17 cellular contexts compared by ENCODE assay signal in the genomic region with DNA sequence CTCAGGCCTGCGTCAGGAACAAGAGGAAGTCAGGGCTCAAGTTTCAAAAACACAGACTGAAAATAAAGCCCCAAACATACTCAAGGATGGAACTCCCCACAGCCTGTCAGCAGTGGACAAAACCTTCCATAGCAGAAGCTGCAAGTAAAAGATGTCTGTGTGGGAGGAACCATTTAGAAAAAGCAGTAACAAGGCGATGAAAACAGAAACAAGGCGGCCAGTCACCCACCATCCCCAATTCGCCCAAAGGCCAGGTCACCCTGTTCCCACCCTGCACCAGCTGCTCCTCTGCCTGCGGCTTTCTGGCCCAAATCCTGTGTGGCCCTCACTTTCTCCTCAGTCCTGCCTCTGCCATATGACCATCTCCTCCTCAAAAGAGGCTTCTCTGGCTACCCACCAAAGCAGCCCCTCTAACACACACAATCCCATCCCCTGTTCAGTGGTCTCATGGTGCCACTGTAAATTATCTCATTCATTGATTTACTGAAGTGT.
DNase-seq lines count a peak whose midpoint lies in the region; ATAC-seq and TF ChIP-seq lines count a peak whose summit lies in the region.
"Had no signal": no experiment of that assay in that cellular context is flagged by ENCODE, and none has a peak within 500 bp of the region (broad histone marks: within the 10 kb centered on the region; RNA-seq: fewer than 3 reads in every experiment).

No MANE protein-coding gene starts in this region.

- peaks cover 15% of the 10 kb centered on the region for H3K27me3 Mint-ChIP-seq in nephron progenitor cell (ENCODE audit: low read depth, poor library complexity)
- H3K27me3 Mint-ChIP-seq in stimulated activated naive B cell treated with anti-CD40 and anti-IgM and Interleukin-4, amounts not matched to agents 10 μg/mL and 1 μg/mL and 100 μg/mL, for 72 hours, result no peaks in the 10 kb centered on the region

- no peak for TF ChIP-seq CTCF in cardiac fibroblast (IDR thresholded peaks at IDR 0.05; ENCODE audit: low read depth, low read length)
- no peak for TF ChIP-seq CTCF in nephron progenitor cell (IDR thresholded peaks at IDR 0.05)

- H3K27me3 ChIP-seq in BLaER1 treated with 17β-estradiol and CSF1 and Interleukin-3, amounts not matched to agents 10 nM and 100 nM, result no peaks in the 10 kb centered on the region
- no peaks in the 10 kb centered on the region for H3K27me3 ChIP-seq in effector memory CD4-positive, alpha-beta T cell (replicated peaks; ENCODE audit: control insufficient read depth, insufficient read depth, low read length, poor library complexity, severe bottlenecking)
- H3K27me3 ChIP-seq: BE2C, foreskin keratinocyte had no signal

- peak overlapping the region in 9 of 11 experiments; percentile 3 to 87 (median 28); a peak in 12 of 22 replicates for H3K4me2 ChIP-seq in BLaER1 treated with 17β-estradiol and CSF1 and Interleukin-3, amounts not matched to agents 10 nM and 100 nM

- no peaks in the 10 kb centered on the region for H3K36me3 Mint-ChIP-seq in nephron progenitor cell (ENCODE audit: low read depth)
- H3K36me3 Mint-ChIP-seq in stimulated activated naive B cell treated with anti-CD40 and anti-IgM and Interleukin-4, amounts not matched to agents 10 μg/mL and 1 μg/mL and 100 μg/mL, for 72 hours, result no peaks in the 10 kb centered on the region

- H3K4me3 Mint-ChIP-seq in nephron progenitor cell, result no peak overlapping the region
- no peak overlapping the region for H3K4me3 Mint-ChIP-seq in stimulated activated naive B cell treated with anti-CD40 and anti-IgM and Interleukin-4, amounts not matched to agents 10 μg/mL and 1 μg/mL and 100 μg/mL, for 72 hours
- H3K4me3 Mint-ChIP-seq: central memory CD8-positive, alpha-beta T cell; T-helper 17 cell had no signal

- H3K9ac ChIP-seq in BLaER1 treated with 17β-estradiol and CSF1 and Interleukin-3, amounts not matched to agents 10 nM and 100 nM, result peak overlapping the region in 2 of 11 experiments; percentile 14 to 35; a peak in 1 of 22 replicates

- H3K4me1 ChIP-seq in BLaER1 treated with 17β-estradiol and CSF1 and Interleukin-3, amounts not matched to agents 10 nM and 100 nM, result peaks cover 24 to 72% (median 45%) of the 10 kb centered on the region in 10 experiments
- H3K4me1 ChIP-seq in effector memory CD4-positive, alpha-beta T cell (ENCODE audit: control insufficient read depth, insufficient read depth, low read length, poor library complexity, severe bottlenecking), result no peaks in the 10 kb centered on the region
- H3K4me1 ChIP-seq: BE2C, foreskin keratinocyte had no signal

- DNase-seq in cardiac fibroblast (ENCODE audit: low read depth in 2 of 2) (peak; percentile 47 to 76), nephron progenitor cell (no peak)
- DNase-seq in effector memory CD4-positive, alpha-beta T cell, result no peak
- DNase-seq in stimulated activated naive B cell treated with anti-CD40 and anti-IgM and Interleukin-4, amounts not matched to agents 10 μg/mL and 1 μg/mL and 100 μg/mL, for 72 hours, result no peak
- DNase-seq: activated CD4-positive, alpha-beta T cell treated with anti-CD3 and anti-CD28 coated beads, Interleukin-2, amount 50 U/mL, for 1 hour; activated effector memory CD4-positive, alpha-beta T cell treated with anti-CD3 and anti-CD28 coated beads, Interleukin-2, amount 50 U/mL, for 16 hours; BE2C; foreskin keratinocyte; GDM1; kidney; NCI-H1930; T-helper 17 cell had no signal

- H3K36me3 ChIP-seq in BLaER1 treated with 17β-estradiol and CSF1 and Interleukin-3, amounts not matched to agents 10 nM and 100 nM, result no peaks in the 10 kb centered on the region
- no peaks in the 10 kb centered on the region for H3K36me3 ChIP-seq in effector memory CD4-positive, alpha-beta T cell (ENCODE audit: control insufficient read depth, insufficient read depth, low read length)
- H3K36me3 ChIP-seq: BE2C had no signal

- peak; percentile 65 for ATAC-seq in HG02588 (IDR thresholded peaks at IDR 0.05; ENCODE audit: unreplicated experiment)
- ATAC-seq in GM19455 (IDR thresholded peaks at IDR 0.05; ENCODE audit: unreplicated experiment), result no peak
- no peak for ATAC-seq in HG03460 (IDR thresholded peaks at IDR 0.05; ENCODE audit: unreplicated experiment)
- ATAC-seq in stimulated activated naive B cell treated with anti-CD40 and anti-IgM and Interleukin-4, amounts not matched to agents 10 μg/mL and 1 μg/mL and 100 μg/mL, for 72 hours (replicated peaks), result no peak
- ATAC-seq: foreskin keratinocyte, T-helper 17 cell had no signal

- peak overlapping the region; percentile 3 for H3K27ac Mint-ChIP-seq in nephron progenitor cell
- no peak overlapping the region for H3K27ac Mint-ChIP-seq in stimulated activated naive B cell treated with anti-CD40 and anti-IgM and Interleukin-4, amounts not matched to agents 10 μg/mL and 1 μg/mL and 100 μg/mL, for 72 hours
- H3K27ac Mint-ChIP-seq: T-helper 17 cell had no signal

- no peak overlapping the region for H3K4me3 ChIP-seq in BLaER1 treated with 17β-estradiol and CSF1 and Interleukin-3, amounts not matched to agents 10 nM and 100 nM
- no peak overlapping the region for H3K4me3 ChIP-seq in cardiac fibroblast (replicated peaks in 1 of 2; ENCODE audit: low read depth in 2 of 2, low read length in 2 of 2)
- no peak overlapping the region for H3K4me3 ChIP-seq in effector memory CD4-positive, alpha-beta T cell (ENCODE audit: insufficient read depth, low read depth, low read length, poor library complexity, severe bottlenecking)

- H3K9me3 ChIP-seq in BLaER1 treated with 17β-estradiol and CSF1 and Interleukin-3, amounts not matched to agents 10 nM and 100 nM (replicated peaks in 1 of 11), result no peaks in the 10 kb centered on the region
- H3K9me3 ChIP-seq in effector memory CD4-positive, alpha-beta T cell (ENCODE audit: control insufficient read depth, low read length), result no peaks in the 10 kb centered on the region
- H3K9me3 ChIP-seq: BE2C had no signal

- peak overlapping the region in 2 of 11 experiments; percentile 21 to 36; a peak in 2 of 22 replicates for H3K27ac ChIP-seq in BLaER1 treated with 17β-estradiol and CSF1 and Interleukin-3, amounts not matched to agents 10 nM and 100 nM
- H3K27ac ChIP-seq in effector memory CD4-positive, alpha-beta T cell (ENCODE audit: insufficient read depth, low read length, poor library complexity, severe bottlenecking), result no peak overlapping the region
- H3K27ac ChIP-seq: foreskin keratinocyte had no signal

- no peaks in the 10 kb centered on the region for H3K9me3 Mint-ChIP-seq in nephron progenitor cell
- no peaks in the 10 kb centered on the region for H3K9me3 Mint-ChIP-seq in stimulated activated naive B cell treated with anti-CD40 and anti-IgM and Interleukin-4, amounts not matched to agents 10 μg/mL and 1 μg/mL and 100 μg/mL, for 72 hours
- H3K9me3 Mint-ChIP-seq: central memory CD8-positive, alpha-beta T cell had no signal

- peaks cover 0 to 93% (median 0%) of the 10 kb centered on the region in 11 experiments; a peak in 2 of 22 replicates for H4K20me1 ChIP-seq in BLaER1 treated with 17β-estradiol and CSF1 and Interleukin-3, amounts not matched to agents 10 nM and 100 nM

- peaks cover 54% of the 10 kb centered on the region for H3K4me1 Mint-ChIP-seq in nephron progenitor cell
- H3K4me1 Mint-ChIP-seq in stimulated activated naive B cell treated with anti-CD40 and anti-IgM and Interleukin-4, amounts not matched to agents 10 μg/mL and 1 μg/mL and 100 μg/mL, for 72 hours, result peaks cover 0 to 8% of the 10 kb centered on the region in 2 donors
- H3K4me1 Mint-ChIP-seq: central memory CD8-positive, alpha-beta T cell; T-helper 17 cell had no signal

Comparison
In these comparisons a context has a peak if more than half of its experiments do, and no peak if none do; other contexts are left out.
1. DNase-seq: peak in cardiac fibroblast (2 of 2); none in nephron progenitor cell (single experiment), effector memory CD4-positive, alpha-beta T cell (0 of 3) and stimulated activated naive B cell treated with anti-CD40 and anti-IgM and Interleukin-4, amounts not matched to agents 10 μg/mL and 1 μg/mL and 100 μg/mL, for 72 hours (single experiment).